8 cellular contexts compared by ENCODE assay signal in genomic region chr2:45992746-45993475, GRCh38.
DNase-seq lines count a peak whose midpoint lies in the region; ATAC-seq and TF ChIP-seq lines count a peak whose summit lies in the region.

No MANE protein-coding gene starts in this region.

- H3K27me3 ChIP-seq in CD4-positive, alpha-beta T cell (ENCODE audit: control insufficient read depth, insufficient read depth, low read length): no peaks in the 10 kb centered on the region
- H3K27me3 ChIP-seq in ascending aorta (no peaks in the 10 kb centered on the region), hepatocyte (no peaks in the 10 kb centered on the region)

- no peak overlapping the region for H2AFZ ChIP-seq in hepatocyte

- no peak for DNase-seq in CD4-positive, alpha-beta T cell
- no peak for DNase-seq in ascending aorta (ENCODE audit: low spot score in 2 of 2)
- no peak for DNase-seq in hepatocyte (ENCODE audit: low spot score)
- no peak for DNase-seq in sciatic nerve (ENCODE audit: low spot score)
- no peak for DNase-seq in medulla oblongata (ENCODE audit: extremely low spot score)
- no peak for DNase-seq in effector memory CD8-positive, alpha-beta T cell
- no peak for DNase-seq in NK-92 treated with Interleukin-12 subunit alpha and Interleukin-12 subunit beta, amount 100 ng/mL, for 24 hours (lab: John Stamatoyannopoulos, UW)

- no peaks in the 10 kb centered on the region for H3K27me3 Mint-ChIP-seq in CD4-positive, alpha-beta T cell
- H3K27me3 Mint-ChIP-seq in effector memory CD8-positive, alpha-beta T cell: no peaks in the 10 kb centered on the region

- H3K4me1 Mint-ChIP-seq in CD4-positive, alpha-beta T cell (ENCODE audit: low read depth): peaks cover 6% of the 10 kb centered on the region
- H3K4me1 Mint-ChIP-seq in effector memory CD8-positive, alpha-beta T cell (ENCODE audit: low read depth in 2 of 2): peaks cover 0 to 2% of the 10 kb centered on the region in 2 donors

- no peaks in the 10 kb centered on the region for H3K36me3 Mint-ChIP-seq in CD4-positive, alpha-beta T cell (ENCODE audit: low read depth)
- no peaks in the 10 kb centered on the region for H3K36me3 Mint-ChIP-seq in effector memory CD8-positive, alpha-beta T cell (ENCODE audit: insufficient read depth)

- H3K36me3 ChIP-seq in ascending aorta: peaks cover 0 to 3% of the 10 kb centered on the region in 2 donors
- no peaks in the 10 kb centered on the region for H3K36me3 ChIP-seq in hepatocyte (replicated peaks; ENCODE audit: insufficient read depth, low read depth)

- intact Hi-C loops in CD4-positive, alpha-beta T cell (cut with DNase I, micrococcal nuclease): loop anchor here (1.0 to 5.0 kb wide), 5 partner anchors 351 to 658 kb away; no protein-coding TSS in a partner anchor
- intact Hi-C loops in ascending aorta (cut with DNase I) (loop anchor here (1.0 to 5.0 kb wide), 4 partner anchors 304 to 468 kb away; partner anchors contain the start of gene EPAS1), sciatic nerve (cut with DNase I) (loop anchor here (5.0 kb wide), 1 partner anchor 604 kb away; no protein-coding TSS in a partner anchor)

- H3K4me3 ChIP-seq in ascending aorta (peak overlapping the region in 1 of 2 donors; percentile 37), hepatocyte (no peak overlapping the region)

- no peak for TF ChIP-seq CTCF in CD4-positive, alpha-beta T cell (IDR thresholded peaks at IDR 0.05)
- no peak for TF ChIP-seq CTCF in ascending aorta (IDR thresholded peaks at IDR 0.05)
- TF ChIP-seq CTCF in hepatocyte (IDR thresholded peaks at IDR 0.05; ENCODE audit: poor library complexity): no peak

- H3K9me3 ChIP-seq in CD4-positive, alpha-beta T cell (ENCODE audit: control insufficient read depth, low read length): no peaks in the 10 kb centered on the region
- H3K9me3 ChIP-seq in ascending aorta: no peaks in the 10 kb centered on the region
- no peaks in the 10 kb centered on the region for H3K9me3 ChIP-seq in hepatocyte (ENCODE audit: low read depth)

- H3K4me1 ChIP-seq in ascending aorta: peaks cover 3 to 27% of the 10 kb centered on the region in 2 donors
- H3K4me1 ChIP-seq in hepatocyte (ENCODE audit: insufficient read depth): no peaks in the 10 kb centered on the region

- 65% methylated on average over 7 of the region's 7 CpGs for WGBS in hepatocyte (ENCODE audit: low lambda C conversion rate, missing lambda C conversion rate)

- no peaks in the 10 kb centered on the region for H4K20me1 ChIP-seq in hepatocyte (ENCODE audit: insufficient read depth, poor library complexity, severe bottlenecking)

- H3K27ac Mint-ChIP-seq in CD4-positive, alpha-beta T cell: no peak overlapping the region
- H3K27ac Mint-ChIP-seq in effector memory CD8-positive, alpha-beta T cell: no peak overlapping the region

- no peaks in the 10 kb centered on the region for H3K9me2 ChIP-seq in hepatocyte (replicated peaks; ENCODE audit: insufficient read depth)

- no peaks in the 10 kb centered on the region for H3K79me2 ChIP-seq in hepatocyte

- peak; percentile 17 for ATAC-seq in CD4-positive, alpha-beta T cell (ENCODE audit: poor library complexity)
- ATAC-seq in sciatic nerve (peak; percentile 33), GM19455 (IDR thresholded peaks at IDR 0.05; ENCODE audit: unreplicated experiment) (no peak)
- no peak for ATAC-seq in effector memory CD8-positive, alpha-beta T cell (replicated peaks)

- POLR2A ChIA-PET in CD4-positive, alpha-beta T cell (lab: Charles Lee): interaction anchor here (0.7 kb wide), 2 partner anchors 467 to 469 kb away, joined by 3 read pairs; no protein-coding TSS in a partner anchor

- no peak overlapping the region for H3K27ac ChIP-seq in CD4-positive, alpha-beta T cell (ENCODE audit: low read depth, low read length)
- peak overlapping the region; percentile 74 to 75 for H3K27ac ChIP-seq in ascending aorta
- peak overlapping the region; percentile 55 for H3K27ac ChIP-seq in hepatocyte

- no peak overlapping the region for H3K4me3 Mint-ChIP-seq in CD4-positive, alpha-beta T cell
- no peak overlapping the region for H3K4me3 Mint-ChIP-seq in effector memory CD8-positive, alpha-beta T cell

- CTCF ChIA-PET in CD4-positive, alpha-beta T cell (lab: Charles Lee): interaction anchor here (0.8 to 1.3 kb wide), 6 partner anchors 13 to 469 kb away, joined by 3 to 6 read pairs (median 3); no protein-coding TSS in a partner anchor

- H3K9me3 Mint-ChIP-seq in CD4-positive, alpha-beta T cell: no peaks in the 10 kb centered on the region
- no peaks in the 10 kb centered on the region for H3K9me3 Mint-ChIP-seq in effector memory CD8-positive, alpha-beta T cell

- no peak overlapping the region for H3K4me2 ChIP-seq in hepatocyte

Comparison
In these comparisons a context has a peak if more than half of its experiments do, and no peak if none do; other contexts are left out.
1. ATAC-seq: peak in CD4-positive, alpha-beta T cell (single experiment) and sciatic nerve (single experiment); none in GM19455 (single experiment) and effector memory CD8-positive, alpha-beta T cell (single experiment).